15 cellular contexts compared by ENCODE assay signal in genomic region chr7:137685439-137686164, GRCh38.
"Had no signal": no experiment of that assay in that cellular context is flagged by ENCODE, and none has a peak within 500 bp of the region (broad histone marks: within the 10 kb centered on the region; RNA-seq: fewer than 3 reads in every experiment).

No MANE protein-coding gene starts in this region.

- H3K4me3 Mint-ChIP-seq: activated CD8-positive, alpha-beta T cell treated with anti-CD3 and anti-CD28 coated beads for 36 hours; activated naive CD4-positive, alpha-beta T cell treated with anti-CD3 and anti-CD28 coated beads, Interleukin-2, amount 50 U/mL, for 24 hours; stimulated activated memory B cell treated with anti-CD40 and anti-IgM and Interleukin-4, amounts not matched to agents 10 μg/mL and 1 μg/mL and 100 μg/mL, for 72 hours; T-helper 17 cell; WTC11 had no signal

- DNase-seq: activated CD4-positive, alpha-beta T cell treated with anti-CD3 and anti-CD28 coated beads for 48 hours; activated CD8-positive, alpha-beta T cell treated with anti-CD3 and anti-CD28 coated beads for 36 hours; activated effector memory CD4-positive, alpha-beta T cell treated with anti-CD3 and anti-CD28 coated beads, Interleukin-2, amount 50 U/mL, for 16 hours; activated T-cell treated with anti-CD3 and anti-CD28 coated beads, Interleukin-2, amount 50 U/mL, for 48 hours; colonic mucosa; effector memory CD4-positive, alpha-beta T cell; kidney glomerular epithelial cell; pancreas; stimulated activated CD4-positive, alpha-beta T cell treated with anti-CD3 and anti-CD28 coated beads, Interleukin-2, amount 100 ng/mL, for 48 hours; T-helper 17 cell; tibial artery had no signal

- H3K27me3 Mint-ChIP-seq: stimulated activated memory B cell treated with anti-CD40 and anti-IgM and Interleukin-4, amounts not matched to agents 10 μg/mL and 1 μg/mL and 100 μg/mL, for 72 hours had no signal

- H3K4me1 Mint-ChIP-seq: activated naive CD4-positive, alpha-beta T cell treated with anti-CD3 and anti-CD28 coated beads, Interleukin-2, amount 50 U/mL, for 24 hours; stimulated activated memory B cell treated with anti-CD40 and anti-IgM and Interleukin-4, amounts not matched to agents 10 μg/mL and 1 μg/mL and 100 μg/mL, for 72 hours; T-helper 17 cell had no signal

- H3K9me3 ChIP-seq: colonic mucosa, pancreas, tibial artery, vagina had no signal

- H3K9me3 Mint-ChIP-seq: activated CD8-positive, alpha-beta T cell treated with anti-CD3 and anti-CD28 coated beads for 36 hours; activated naive CD4-positive, alpha-beta T cell treated with anti-CD3 and anti-CD28 coated beads, Interleukin-2, amount 50 U/mL, for 24 hours; stimulated activated memory B cell treated with anti-CD40 and anti-IgM and Interleukin-4, amounts not matched to agents 10 μg/mL and 1 μg/mL and 100 μg/mL, for 72 hours had no signal

- H3K27me3 ChIP-seq: colonic mucosa, pancreas, tibial artery, vagina had no signal

- H3K4me1 ChIP-seq: colonic mucosa, pancreas, vagina had no signal

- ATAC-seq: activated CD8-positive, alpha-beta T cell treated with anti-CD3 and anti-CD28 coated beads for 36 hours; pancreas; stimulated activated memory B cell treated with anti-CD40 and anti-IgM and Interleukin-4, amounts not matched to agents 10 μg/mL and 1 μg/mL and 100 μg/mL, for 72 hours; T-helper 17 cell; WTC11 had no signal

- H3K27ac Mint-ChIP-seq: activated CD8-positive, alpha-beta T cell treated with anti-CD3 and anti-CD28 coated beads for 36 hours; activated naive CD4-positive, alpha-beta T cell treated with anti-CD3 and anti-CD28 coated beads, Interleukin-2, amount 50 U/mL, for 24 hours; stimulated activated memory B cell treated with anti-CD40 and anti-IgM and Interleukin-4, amounts not matched to agents 10 μg/mL and 1 μg/mL and 100 μg/mL, for 72 hours; T-helper 17 cell; WTC11 had no signal

- H3K36me3 ChIP-seq: colonic mucosa, pancreas, tibial artery, vagina had no signal

- H3K27ac ChIP-seq: colonic mucosa, pancreas, tibial artery, vagina had no signal

- H3K36me3 Mint-ChIP-seq: activated naive CD4-positive, alpha-beta T cell treated with anti-CD3 and anti-CD28 coated beads, Interleukin-2, amount 50 U/mL, for 24 hours; stimulated activated memory B cell treated with anti-CD40 and anti-IgM and Interleukin-4, amounts not matched to agents 10 μg/mL and 1 μg/mL and 100 μg/mL, for 72 hours; WTC11 had no signal

- H3K4me3 ChIP-seq: colonic mucosa, pancreas, tibial artery, vagina had no signal
